Comparison of ENCODE assay signal across 19 cellular contexts in the genomic region with DNA sequence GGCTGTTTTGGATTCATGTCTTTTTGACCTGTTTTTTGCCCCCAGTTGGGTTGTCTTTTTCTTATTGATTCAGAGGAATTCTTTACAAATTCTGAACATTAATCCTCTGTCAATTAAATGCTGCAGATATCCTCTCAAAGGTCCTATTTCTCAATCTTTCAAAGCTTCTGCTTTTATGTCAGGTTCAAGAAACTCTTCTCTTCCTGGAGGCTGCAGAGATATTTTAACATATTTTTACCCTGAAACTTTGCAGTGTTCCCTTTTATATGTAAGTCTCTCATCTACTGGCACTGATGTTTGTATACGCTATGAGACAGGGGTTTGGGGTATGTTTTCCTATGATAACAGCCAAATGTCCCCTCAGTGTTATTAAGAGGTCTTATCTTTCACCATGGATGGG.
DNase-seq lines count a peak whose midpoint lies in the region; ATAC-seq, FAIRE-seq and TF ChIP-seq lines count a peak whose summit lies in the region.
"Had no signal": no experiment of that assay in that cellular context is flagged by ENCODE, and none has a peak within 500 bp of the region (broad histone marks: within the 10 kb centered on the region; RNA-seq: fewer than 3 reads in every experiment).

No MANE protein-coding gene starts in this region.

- H3K9me3 ChIP-seq in spleen = no peaks in the 10 kb centered on the region
- H3K9me3 ChIP-seq: body of pancreas, upper lobe of left lung had no signal

- H3K27ac Mint-ChIP-seq in central memory CD8-positive, alpha-beta T cell (ENCODE audit: low read depth) = peak overlapping the region; percentile 5
- H3K27ac Mint-ChIP-seq: mesothelial cell of epicardium had no signal

- TF ChIP-seq POLR2A in spleen (IDR thresholded peaks at IDR 0.05) = no peak

- TF ChIP-seq CTCF in spleen (IDR thresholded peaks at IDR 0.05 in 8 of 11, conservative IDR thresholded peaks at IDR 0.05 in 3 of 11) = no peak

- no peaks in the 10 kb centered on the region for H3K27me3 Mint-ChIP-seq in central memory CD8-positive, alpha-beta T cell

- peaks cover 0 to 11% (median 0%) of the 10 kb centered on the region in 6 donors for H3K36me3 ChIP-seq in spleen
- H3K36me3 ChIP-seq: upper lobe of left lung had no signal

- H3K4me3 Mint-ChIP-seq in central memory CD8-positive, alpha-beta T cell = no peak overlapping the region
- H3K4me3 Mint-ChIP-seq: mesothelial cell of epicardium, natural killer cell had no signal

- POLR2A ChIA-PET in HEK293T (lab: Yijun Ruan, JAX) = no interaction called here

- H3K4me3 ChIP-seq in spleen = no peak overlapping the region
- H3K4me3 ChIP-seq: body of pancreas, upper lobe of left lung had no signal

- intact Hi-C loops in spleen (cut with DNase I; ENCODE audit: low total_unique reads) = no loop called here

- peak overlapping the region in 6 of 8 donors; percentile 17 to 74 (median 63) for H3K27ac ChIP-seq in spleen
- H3K27ac ChIP-seq: parathyroid adenoma had no signal

- peaks cover 12 to 95% (median 49%) of the 10 kb centered on the region in 6 donors for H3K4me1 ChIP-seq in spleen

- 43 to 84% (median 75%) methylated on average over 1 of the region's 1 CpG for WGBS in spleen, 5 donors

- peaks cover 5% of the 10 kb centered on the region for H3K36me3 Mint-ChIP-seq in central memory CD8-positive, alpha-beta T cell (ENCODE audit: insufficient read depth)
- H3K36me3 Mint-ChIP-seq: natural killer cell had no signal

- peak; percentile 39 for DNase-seq in GF-D8 (lab: John Stamatoyannopoulos, UW)
- peak; percentile 43 for DNase-seq in NOMO-1 treated with dmso at 0.1 percent for 144 hours (lab: John Stamatoyannopoulos, UW; ENCODE audit: unreplicated experiment)
- DNase-seq in central memory CD8-positive, alpha-beta T cell (ENCODE audit: low spot score in 2 of 2) = no peak
- no peak for DNase-seq in spleen
- DNase-seq in HTR-8/SVneo (ENCODE audit: insufficient read length, low spot score) = no peak
- DNase-seq in HEK293T (ENCODE audit: extremely low spot score) = no peak
- DNase-seq: activated CD4-positive, CD25-positive, alpha-beta regulatory T cell treated with anti-CD3 and anti-CD28 coated beads, Interleukin-2, amount 50 U/mL, for 72 hours; body of pancreas; natural killer cell; NCI-H187; PC-3; stimulated activated naive CD4-positive, alpha-beta T cell treated with Interleukin-2 at 50 U/mL for 16 hours; upper lobe of left lung had no signal

- CTCF ChIA-PET in HEK293T (lab: Yijun Ruan, JAX) = no interaction called here

- FAIRE-seq in HTR-8/SVneo (lab: Jason Lieb, UNC) = no peak
- FAIRE-seq: colon had no signal

- H3K27me3 ChIP-seq in spleen (replicated peaks in 1 of 7) = no peaks in the 10 kb centered on the region
- H3K27me3 ChIP-seq: body of pancreas, upper lobe of left lung had no signal

- no peak for ATAC-seq in central memory CD8-positive, alpha-beta T cell (replicated peaks; ENCODE audit: extremely low read depth, poor library complexity, severe bottlenecking)
- ATAC-seq in GM18867 (IDR thresholded peaks at IDR 0.05; ENCODE audit: unreplicated experiment) (no peak), GM21515 (IDR thresholded peaks at IDR 0.05; ENCODE audit: unreplicated experiment) (no peak)
- ATAC-seq: body of pancreas, left lobe of liver, natural killer cell, PC-3 had no signal

- peaks cover 53% of the 10 kb centered on the region for H3K4me1 Mint-ChIP-seq in central memory CD8-positive, alpha-beta T cell

- no peaks in the 10 kb centered on the region for H3K9me3 Mint-ChIP-seq in central memory CD8-positive, alpha-beta T cell
- H3K9me3 Mint-ChIP-seq: natural killer cell had no signal

TF ChIP-seq in HEK293T, 16 proteins besides CTCF, POLR2A, EP300 and RAD21:
- TF ChIP-seq FOXM1 (IDR thresholded peaks at IDR 0.05; ENCODE audit: borderline replicate concordance) = no peak
- TF ChIP-seq SP1 (IDR thresholded peaks at IDR 0.05) = no peak
- TF ChIP-seq L3MBTL2 (conservative IDR thresholded peaks at IDR 0.05) = no peak
- TF ChIP-seq SUZ12 (IDR thresholded peaks at IDR 0.05) = no peak
- TF ChIP-seq, protein P1, sequence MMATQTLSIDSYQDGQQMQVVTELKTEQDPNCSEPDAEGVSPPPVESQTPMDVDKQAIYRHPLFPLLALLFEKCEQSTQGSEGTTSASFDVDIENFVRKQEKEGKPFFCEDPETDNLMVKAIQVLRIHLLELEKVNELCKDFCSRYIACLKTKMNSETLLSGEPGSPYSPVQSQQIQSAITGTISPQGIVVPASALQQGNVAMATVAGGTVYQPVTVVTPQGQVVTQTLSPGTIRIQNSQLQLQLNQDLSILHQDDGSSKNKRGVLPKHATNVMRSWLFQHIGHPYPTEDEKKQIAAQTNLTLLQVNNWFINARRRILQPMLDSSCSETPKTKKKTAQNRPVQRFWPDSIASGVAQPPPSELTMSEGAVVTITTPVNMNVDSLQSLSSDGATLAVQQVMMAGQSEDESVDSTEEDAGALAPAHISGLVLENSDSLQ (IDR thresholded peaks at IDR 0.05) = no peak
- no peak for TF ChIP-seq ARNT (IDR thresholded peaks at IDR 0.05)
- no peak for TF ChIP-seq ELF4 (IDR thresholded peaks at IDR 0.05)
- no peak for TF ChIP-seq TARDBP (IDR thresholded peaks at IDR 0.05)
- TF ChIP-seq LEF1 (IDR thresholded peaks at IDR 0.05; ENCODE audit: borderline replicate concordance) = no peak
- TF ChIP-seq BHLHE40 (IDR thresholded peaks at IDR 0.05; ENCODE audit: borderline replicate concordance) = no peak

Comparison
In these comparisons a context has a peak if more than half of its experiments do, and no peak if none do; other contexts are left out.
1. DNase-seq: peak in GF-D8 (single experiment) and NOMO-1 treated with dmso at 0.1 percent for 144 hours (single experiment); none in central memory CD8-positive, alpha-beta T cell (0 of 2), spleen (single experiment), HTR-8/SVneo (single experiment) and HEK293T (single experiment).